In the genomic region with DNA sequence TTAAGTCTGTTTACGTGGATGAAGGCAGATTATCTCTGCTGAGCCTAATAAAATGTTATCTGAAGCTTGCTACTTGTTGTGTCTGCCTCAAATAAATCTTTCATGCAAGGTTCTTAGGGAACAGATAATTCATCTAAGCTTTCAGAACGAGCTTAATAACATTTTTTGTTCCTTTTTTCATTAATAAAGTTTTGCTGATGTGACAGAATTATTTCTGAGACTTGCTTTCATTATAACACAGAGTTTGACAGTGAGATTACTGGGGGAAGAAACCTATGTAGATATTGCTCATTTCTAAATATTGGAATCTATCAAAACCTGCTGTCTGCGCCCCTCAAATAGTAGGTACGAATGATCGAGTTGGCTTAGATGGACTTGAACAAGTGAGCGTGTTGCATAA, we compare ENCODE assay signal across 20 cellular contexts.
DNase-seq lines count a peak whose midpoint lies in the region; ATAC-seq, FAIRE-seq and TF ChIP-seq lines count a peak whose summit lies in the region.
"Had no signal": no experiment of that assay in that cellular context is flagged by ENCODE, and none has a peak within 500 bp of the region (broad histone marks: within the 10 kb centered on the region; RNA-seq: fewer than 3 reads in every experiment).

No MANE protein-coding gene starts in this region.

- H3K27me3 ChIP-seq in left lung: no peaks in the 10 kb centered on the region
- H3K27me3 ChIP-seq: BLaER1 had no signal

- no peak for DNase-seq in A549 (ENCODE audit: low read depth in 1 of 2, low spot score in 1 of 2)
- DNase-seq in D721Med (ENCODE audit: insufficient read length, low spot score): no peak
- no peak for DNase-seq in SK-N-MC (ENCODE audit: low read depth, low spot score)
- no peak for DNase-seq in left lung
- no peak for DNase-seq in NCI-H2081 (lab: John Stamatoyannopoulos, UW)
- DNase-seq: Caco-2; CD4-positive, CD25-positive, alpha-beta regulatory T cell; CD8-positive, alpha-beta T cell; DMS 273 treated with DMSO at 0.1 percent for 48 hours; DMS53; DMS79 treated with DMSO at 0.1 percent for 48 hours; GF-D8; GOT3; H7; HCEC 1CT had no signal

- no peak for TF ChIP-seq RAD21 in A549 (conservative IDR thresholded peaks at IDR 0.05 in 1 of 2, IDR thresholded peaks at IDR 0.05 in 1 of 2)

- TF ChIP-seq POLR2A in A549 (IDR thresholded peaks at IDR 0.05; ENCODE audit: low read length): no peak

- ATAC-seq in A549 (no peak), GM19397 (IDR thresholded peaks at IDR 0.05; ENCODE audit: unreplicated experiment) (no peak), left lung (no peak)
- ATAC-seq: CD8-positive, alpha-beta T cell had no signal

- no peak overlapping the region for H3K4me2 ChIP-seq in A549
- H3K4me2 ChIP-seq: BLaER1 had no signal

- H3K36me3 ChIP-seq in SK-N-MC (ENCODE audit: insufficient read depth, low read length): no peaks in the 10 kb centered on the region
- H3K36me3 ChIP-seq in left lung: no peaks in the 10 kb centered on the region
- H3K36me3 ChIP-seq: BLaER1 had no signal

- TF ChIP-seq EP300 in A549 (IDR thresholded peaks at IDR 0.05): no peak

- no peak overlapping the region for H3K9ac ChIP-seq in SK-N-MC (ENCODE audit: insufficient read length)
- H3K9ac ChIP-seq: BLaER1 had no signal

- POLR2A ChIA-PET in A549 (lab: Yijun Ruan, JAX): no interaction called here

- H3K4me1 ChIP-seq in A549 (no peaks in the 10 kb centered on the region), left lung (no peaks in the 10 kb centered on the region)
- H3K4me1 ChIP-seq: BLaER1, Caco-2 had no signal

- H3K4me3 ChIP-seq in A549 (no peak overlapping the region), SK-N-MC (peak overlapping the region; percentile 40; the same call in 1 of the 2 replicates), left lung (no peak overlapping the region)
- H3K4me3 ChIP-seq: BLaER1 had no signal

- CTCF ChIA-PET in A549 (lab: Yijun Ruan, JAX): no interaction called here

- H3K27ac ChIP-seq in A549: no peak overlapping the region
- no peak overlapping the region for H3K27ac ChIP-seq in SK-N-MC
- no peak overlapping the region for H3K27ac ChIP-seq in left lung
- H3K27ac ChIP-seq: BLaER1, C4-2B had no signal

- intact Hi-C loops in left lung (cut with DNase I): no loop called here

- TF ChIP-seq CTCF in A549 (IDR thresholded peaks at IDR 0.05): no peak
- TF ChIP-seq CTCF in D721Med (IDR thresholded peaks at IDR 0.05; ENCODE audit: insufficient read depth, missing control alignments): no peak
- no peak for TF ChIP-seq CTCF in left lung (IDR thresholded peaks at IDR 0.05)

- H3K9me3 ChIP-seq in A549 (no peaks in the 10 kb centered on the region), SK-N-MC (ENCODE audit: low read depth, low read length) (no peaks in the 10 kb centered on the region), left lung (no peaks in the 10 kb centered on the region)
- H3K9me3 ChIP-seq: BLaER1, Caco-2 had no signal

- no peak for FAIRE-seq in A549 (lab: Jason Lieb, UNC)
- FAIRE-seq in D721Med (lab: Jason Lieb, UNC): peak; percentile 55
- FAIRE-seq: GM12891, GM18507 had no signal

- WGBS in A549 (ENCODE audit: missing lambda C conversion rate): 11% methylated on average over 6 of the region's 6 CpGs

TF ChIP-seq in A549, 52 proteins besides CTCF, POLR2A, EP300 and RAD21:
- no peak for TF ChIP-seq KDM1A (IDR thresholded peaks at IDR 0.05; ENCODE audit: low read depth)
- TF ChIP-seq MAFK (IDR thresholded peaks at IDR 0.05; ENCODE audit: partially characterized antibody): peak; percentile 84
